In the genomic region with DNA sequence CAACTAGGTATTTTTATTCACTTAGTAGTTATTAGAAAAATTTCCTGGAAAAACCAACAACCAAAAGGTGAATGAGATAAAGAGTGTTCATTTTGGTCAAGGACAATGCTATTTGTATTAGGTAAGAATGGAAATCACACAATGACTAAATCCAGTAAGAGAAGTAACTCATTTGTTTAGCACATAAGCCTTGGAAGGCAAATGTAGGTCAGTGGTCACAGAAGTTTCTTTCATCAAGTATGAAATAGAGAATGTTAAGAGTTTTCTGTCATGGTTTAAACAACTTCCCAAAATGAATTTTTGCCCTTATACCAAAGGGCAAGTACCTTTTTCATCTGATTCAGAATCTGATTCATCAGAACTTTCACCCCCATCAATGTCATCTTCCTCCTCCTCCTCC, we compare ENCODE assay signal across 13 cellular contexts.
A peak's percentile ranks its signal among the peaks of the same experiment; 100 is the strongest.
DNase-seq lines count a peak whose midpoint lies in the region; ATAC-seq and TF ChIP-seq lines count a peak whose summit lies in the region.
"Had no signal": no experiment of that assay in that cellular context is flagged by ENCODE, and none has a peak within 500 bp of the region (broad histone marks: within the 10 kb centered on the region; RNA-seq: fewer than 3 reads in every experiment).

No MANE protein-coding gene starts in this region.

- ATAC-seq in GM18498 (IDR thresholded peaks at IDR 0.05; ENCODE audit: unreplicated experiment) = peak; percentile 70
- ATAC-seq in HG03039 (IDR thresholded peaks at IDR 0.05; ENCODE audit: unreplicated experiment) = peak; percentile 85
- ATAC-seq in HG02678 (IDR thresholded peaks at IDR 0.05; ENCODE audit: unreplicated experiment) = no peak

- DNase-seq in GM20000 (ENCODE audit: low spot score) = peak; percentile 20
- DNase-seq in fibroblast of mammary gland (ENCODE audit: low read depth) = peak; percentile 17
- no peak for DNase-seq in T-helper 2 cell
- no peak for DNase-seq in MV-4-11 (lab: John Stamatoyannopoulos, UW)
- DNase-seq in globus pallidus (ENCODE audit: low spot score) = no peak
- DNase-seq: activated effector memory CD4-positive, alpha-beta T cell treated with Interleukin-2 at 50 U/mL for 16 hours; AML-193; HFFc6; NCI-H82; small intestine had no signal

- no peak overlapping the region for H3K4me3 ChIP-seq in fibroblast of mammary gland (ENCODE audit: control insufficient read depth, low read depth, low read length)

- TF ChIP-seq CTCF in GM20000 (IDR thresholded peaks at IDR 0.05; ENCODE audit: extremely low read depth, missing control alignments) = no peak
- no peak for TF ChIP-seq CTCF in fibroblast of mammary gland (conservative IDR thresholded peaks at IDR 0.05; ENCODE audit: control insufficient read depth, insufficient read depth, low read depth, low read length)

Comparison
In these comparisons a context has a peak if more than half of its experiments do, and no peak if none do; other contexts are left out.
1. DNase-seq: peak in GM20000 (single experiment) and fibroblast of mammary gland (single experiment); none in T-helper 2 cell (0 of 5), MV-4-11 (single experiment) and globus pallidus (single experiment).